ENCODE assay signal across 8 cellular contexts in genomic region chr3:12994607-12995388, GRCh38.
DNase-seq lines count a peak whose midpoint lies in the region; ATAC-seq lines count a peak whose summit lies in the region.

No MANE protein-coding gene starts in this region.

- peak overlapping the region; percentile 85 for H3K27ac ChIP-seq in cingulate gyrus (ENCODE audit: low read depth, low read length)

- ATAC-seq in GM18502 (IDR thresholded peaks at IDR 0.05; ENCODE audit: poor library complexity, unreplicated experiment) (peak; percentile 71), HG02970 (IDR thresholded peaks at IDR 0.05; ENCODE audit: low FRiP score, unreplicated experiment) (peak; percentile 63), left lobe of liver (peak; percentile 91)

- DNase-seq in 8988T, result peak; percentile 99
- DNase-seq in NCI-H2196 (lab: John Stamatoyannopoulos, UW; ENCODE audit: unreplicated experiment), result peak; percentile 74
- peak; percentile 77 for DNase-seq in activated CD4-positive, alpha-beta T cell treated with anti-CD3 and anti-CD28 coated beads for 1 hour
- peak; percentile 87 for DNase-seq in left lobe of liver (ENCODE audit: low spot score)
- DNase-seq in stimulated activated CD4-positive, alpha-beta T cell treated with anti-CD3 and anti-CD28 coated beads, Interleukin-1b, Interleukin-23, amount 100 ng/mL, for 48 hours, result peak; percentile 85

Comparison
In these comparisons a context has a peak if more than half of its experiments do, and no peak if none do; other contexts are left out.
1. Peak in every context shown above with its lines: DNase-seq, ATAC-seq and H3K27ac ChIP-seq.